In the genomic region with DNA sequence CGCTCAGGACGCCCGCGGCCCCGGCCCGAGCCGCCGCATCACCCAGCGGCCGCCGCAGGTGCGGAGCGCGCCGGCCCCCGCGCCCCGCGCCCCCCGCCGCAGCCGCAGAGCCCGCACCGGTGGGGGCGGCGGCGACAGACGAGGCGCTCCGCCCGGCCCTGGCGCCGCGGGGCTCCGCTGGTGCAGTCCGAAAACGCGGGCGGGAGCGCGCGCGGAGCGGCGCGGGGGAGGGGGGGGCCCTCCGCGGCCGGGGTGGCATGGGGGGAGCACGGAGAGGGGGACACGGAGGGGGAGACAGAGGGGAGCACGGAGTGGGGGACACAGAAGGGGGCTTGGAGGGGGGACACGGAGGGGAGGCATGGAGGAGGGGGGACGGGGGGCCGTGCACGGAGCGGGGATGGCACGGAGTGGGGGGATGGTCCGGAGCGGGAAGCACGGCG, we compare ENCODE assay signal across 12 cellular contexts. TPM values are rescaled to one million over a fixed set of nuclear protein-coding genes. Genes with fewer than 3 reads are reported as not detected.
DNase-seq lines count a peak whose midpoint lies in the region; ATAC-seq, FAIRE-seq and TF ChIP-seq lines count a peak whose summit lies in the region.
"Had no signal": no experiment of that assay in that cellular context is flagged by ENCODE, and none has a peak within 500 bp of the region (broad histone marks: within the 10 kb centered on the region; RNA-seq: fewer than 3 reads in every experiment).

A gene with protein sequence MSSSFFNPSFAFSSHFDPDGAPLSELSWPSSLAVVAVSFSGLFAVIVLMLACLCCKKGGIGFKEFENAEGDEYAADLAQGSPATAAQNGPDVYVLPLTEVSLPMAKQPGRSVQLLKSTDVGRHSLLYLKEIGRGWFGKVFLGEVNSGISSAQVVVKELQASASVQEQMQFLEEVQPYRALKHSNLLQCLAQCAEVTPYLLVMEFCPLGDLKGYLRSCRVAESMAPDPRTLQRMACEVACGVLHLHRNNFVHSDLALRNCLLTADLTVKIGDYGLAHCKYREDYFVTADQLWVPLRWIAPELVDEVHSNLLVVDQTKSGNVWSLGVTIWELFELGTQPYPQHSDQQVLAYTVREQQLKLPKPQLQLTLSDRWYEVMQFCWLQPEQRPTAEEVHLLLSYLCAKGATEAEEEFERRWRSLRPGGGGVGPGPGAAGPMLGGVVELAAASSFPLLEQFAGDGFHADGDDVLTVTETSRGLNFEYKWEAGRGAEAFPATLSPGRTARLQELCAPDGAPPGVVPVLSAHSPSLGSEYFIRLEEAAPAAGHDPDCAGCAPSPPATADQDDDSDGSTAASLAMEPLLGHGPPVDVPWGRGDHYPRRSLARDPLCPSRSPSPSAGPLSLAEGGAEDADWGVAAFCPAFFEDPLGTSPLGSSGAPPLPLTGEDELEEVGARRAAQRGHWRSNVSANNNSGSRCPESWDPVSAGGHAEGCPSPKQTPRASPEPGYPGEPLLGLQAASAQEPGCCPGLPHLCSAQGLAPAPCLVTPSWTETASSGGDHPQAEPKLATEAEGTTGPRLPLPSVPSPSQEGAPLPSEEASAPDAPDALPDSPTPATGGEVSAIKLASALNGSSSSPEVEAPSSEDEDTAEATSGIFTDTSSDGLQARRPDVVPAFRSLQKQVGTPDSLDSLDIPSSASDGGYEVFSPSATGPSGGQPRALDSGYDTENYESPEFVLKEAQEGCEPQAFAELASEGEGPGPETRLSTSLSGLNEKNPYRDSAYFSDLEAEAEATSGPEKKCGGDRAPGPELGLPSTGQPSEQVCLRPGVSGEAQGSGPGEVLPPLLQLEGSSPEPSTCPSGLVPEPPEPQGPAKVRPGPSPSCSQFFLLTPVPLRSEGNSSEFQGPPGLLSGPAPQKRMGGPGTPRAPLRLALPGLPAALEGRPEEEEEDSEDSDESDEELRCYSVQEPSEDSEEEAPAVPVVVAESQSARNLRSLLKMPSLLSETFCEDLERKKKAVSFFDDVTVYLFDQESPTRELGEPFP (N-terminal part only) (minus strand): TSS at position 189 of the 440 bp plus-strand sequence. CDS start 229 bp downstream, outside the sequence.

- H3K9me3 ChIP-seq in mucosa of descending colon (no peaks in the 10 kb centered on the region), thyroid gland (no peaks in the 10 kb centered on the region)

- no peak for FAIRE-seq in GM19239 (lab: Jason Lieb, UNC)
- FAIRE-seq: bronchial epithelial cell had no signal

- DNase-seq in NCI-H2196 (lab: John Stamatoyannopoulos, UW; ENCODE audit: unreplicated experiment) (peak; percentile 28), NCI-H2196 treated with DMSO at 0.1 percent for 48 hours (lab: John Stamatoyannopoulos, UW; ENCODE audit: unreplicated experiment) (no peak), coronary artery (ENCODE audit: low spot score) (no peak), mucosa of descending colon (no peak), thyroid gland (peak in 1 of 2 donors; percentile 12), GM19239 (ENCODE audit: insufficient read length, low spot score) (no peak), LoVo (ENCODE audit: low spot score) (no peak)
- DNase-seq: activated B cell treated with CpG ODN at 0.5 μM for 24 hours, kidney glomerular epithelial cell, NCI-H187 had no signal

- H3K4me3 ChIP-seq in coronary artery, result peak within 1 kb of the TSS; percentile 80
- H3K4me3 ChIP-seq in mucosa of descending colon, result no peak within 1 kb of the TSS
- H3K4me3 ChIP-seq in thyroid gland (replicated peaks in 1 of 3), result peak within 1 kb of the TSS; percentile 0 to 34 (median 11)

- H3K36me3 ChIP-seq in mucosa of descending colon (ENCODE audit: low read depth) (no peaks in the 10 kb centered on the region), thyroid gland (no peaks in the 10 kb centered on the region)

- ATAC-seq in mucosa of descending colon, result no peak
- no peak for ATAC-seq in HG02642 (IDR thresholded peaks at IDR 0.05; ENCODE audit: poor library complexity, unreplicated experiment)

- H3K4me1 ChIP-seq in mucosa of descending colon (ENCODE audit: low read depth) (no peaks in the 10 kb centered on the region), thyroid gland (peaks cover 10 to 14% of the 10 kb centered on the region in 2 donors)

- TF ChIP-seq POLR2A in thyroid gland (IDR thresholded peaks at IDR 0.05), result peak in 1 of 2 donors; percentile 2

- no peaks in the 10 kb centered on the region for H3K27me3 ChIP-seq in thyroid gland

- intact Hi-C loops in mucosa of descending colon (cut with DNase I, micrococcal nuclease), result no loop called here
- intact Hi-C loops in thyroid gland (cut with DNase I), result no loop called here

- 0% methylated on average over 3 of the region's 62 CpGs; no CpG with 5 or more reads in 1 of the 2 donors for WGBS in thyroid gland, 2 donors

- TF ChIP-seq CTCF in coronary artery (IDR thresholded peaks at IDR 0.05), result no peak
- TF ChIP-seq CTCF in mucosa of descending colon (IDR thresholded peaks at IDR 0.05), result no peak
- no peak for TF ChIP-seq CTCF in thyroid gland (IDR thresholded peaks at IDR 0.05)

- peak within 1 kb of the TSS in 1 of 2 donors; percentile 67 for H3K27ac ChIP-seq in coronary artery
- no peak within 1 kb of the TSS for H3K27ac ChIP-seq in thyroid gland

RNA-seq across cellular contexts. Expression of the gene that starts here (rescaled TPM):
- total RNA-seq in mucosa of descending colon (10 to 100 TPM in 2 of 3 donors, 1 to 10 TPM in 1; 9.9 to 23.8 (median 15.6) TPM), thyroid gland (10 to 100 TPM in 1 of 4 donors, 1 to 10 TPM in 3; 4.1 to 17.6 (median 7.4) TPM)
